19 cellular contexts compared by ENCODE assay signal in genomic region chr19:8454218-8454617, GRCh38. TPM values are rescaled to one million over a fixed set of nuclear protein-coding genes. Genes with fewer than 3 reads are reported as not detected.
A peak's percentile ranks its signal among the peaks of the same experiment; 100 is the strongest.
DNase-seq lines count a peak whose midpoint lies in the region; ATAC-seq and TF ChIP-seq lines count a peak whose summit lies in the region.
"Had no signal": no experiment of that assay in that cellular context is flagged by ENCODE, and none has a peak within 500 bp of the region (broad histone marks: within the 10 kb centered on the region; RNA-seq: fewer than 3 reads in every experiment).

No MANE protein-coding gene starts in this region.

- H3K27me3 Mint-ChIP-seq in activated T-cell treated with anti-CD3 and anti-CD28 coated beads, Interleukin-2, amount 50 U/mL, for 72 hours (ENCODE audit: low read depth): no peaks in the 10 kb centered on the region
- no peaks in the 10 kb centered on the region for H3K27me3 Mint-ChIP-seq in endodermal cell (ENCODE audit: insufficient read depth)

- peaks cover 90% of the 10 kb centered on the region for H3K4me1 Mint-ChIP-seq in activated T-cell treated with anti-CD3 and anti-CD28 coated beads, Interleukin-2, amount 50 U/mL, for 72 hours (ENCODE audit: low read depth)
- H3K4me1 Mint-ChIP-seq in endodermal cell: peaks cover 77% of the 10 kb centered on the region
- H3K4me1 Mint-ChIP-seq in stimulated activated effector memory CD8-positive, alpha-beta T cell treated with anti-CD3 and anti-CD28 coated beads, Interleukin-12 subunit alpha, Interleukin-12 subunit beta, amount 100 ng/mL, for 72 hours: peaks cover 83% of the 10 kb centered on the region

- DNase-seq in activated T-cell treated with anti-CD3 and anti-CD28 coated beads, Interleukin-2, amount 50 U/mL, for 72 hours: no peak
- no peak for DNase-seq in activated T-cell treated with anti-CD3 and anti-CD28 coated beads, Interleukin-2, amount 50 U/mL, for 1 hour
- DNase-seq in endodermal cell: no peak
- no peak for DNase-seq in stimulated activated effector memory CD8-positive, alpha-beta T cell treated with anti-CD3 and anti-CD28 coated beads, Interleukin-12 subunit alpha, Interleukin-12 subunit beta, amount 100 ng/mL, for 72 hours (ENCODE audit: low spot score in 2 of 2)
- DNase-seq in SKM-1 (lab: John Stamatoyannopoulos, UW; ENCODE audit: unreplicated experiment): no peak
- DNase-seq: Calu3; MM.1S; NCI-H1105; NCI-H1694 treated with DMSO at 0.1 percent for 48 hours; NCI-H69; NK-92 treated with Interleukin-12 subunit alpha and Interleukin-12 subunit beta, amount 100 ng/mL, for 24 hours; OCI-M1; RPMI8226 had no signal

- ATAC-seq in activated T-cell treated with anti-CD3 and anti-CD28 coated beads, Interleukin-2, amount 50 U/mL, for 72 hours (replicated peaks in 1 of 2): no peak
- ATAC-seq in stimulated activated effector memory CD8-positive, alpha-beta T cell treated with anti-CD3 and anti-CD28 coated beads, Interleukin-12 subunit alpha, Interleukin-12 subunit beta, amount 100 ng/mL, for 72 hours: no peak
- ATAC-seq in HG02885 (IDR thresholded peaks at IDR 0.05; ENCODE audit: poor library complexity, unreplicated experiment) (no peak), GM18907 (IDR thresholded peaks at IDR 0.05; ENCODE audit: unreplicated experiment) (no peak)
- ATAC-seq: GM12878, HCT116 had no signal

- TF ChIP-seq CTCF in HEK293 (tag by site-specific recombination; IDR thresholded peaks at IDR 0.05): no peak
- TF ChIP-seq CTCF in endodermal cell (conservative IDR thresholded peaks at IDR 0.05): no peak

- H3K9me3 ChIP-seq in HEK293 (ENCODE audit: control insufficient read depth, insufficient read depth, low read depth, low read length): no peaks in the 10 kb centered on the region
- H3K9me3 ChIP-seq in endodermal cell (ENCODE audit: control insufficient read depth, low read length): no peaks in the 10 kb centered on the region

- no peaks in the 10 kb centered on the region for H3K9me3 Mint-ChIP-seq in activated T-cell treated with anti-CD3 and anti-CD28 coated beads, Interleukin-2, amount 50 U/mL, for 72 hours
- H3K9me3 Mint-ChIP-seq in endodermal cell: no peaks in the 10 kb centered on the region
- H3K9me3 Mint-ChIP-seq in stimulated activated effector memory CD8-positive, alpha-beta T cell treated with anti-CD3 and anti-CD28 coated beads, Interleukin-12 subunit alpha, Interleukin-12 subunit beta, amount 100 ng/mL, for 72 hours: no peaks in the 10 kb centered on the region

- POLR2A ChIA-PET in HEK293 (lab: Yijun Ruan, JAX): no interaction called here

- no peaks in the 10 kb centered on the region for H3K27me3 ChIP-seq in endodermal cell (ENCODE audit: control insufficient read depth, insufficient read depth, low read length, poor library complexity, severe bottlenecking)

- H3K27ac Mint-ChIP-seq in activated T-cell treated with anti-CD3 and anti-CD28 coated beads, Interleukin-2, amount 50 U/mL, for 72 hours: peak overlapping the region; percentile 74
- peak overlapping the region; percentile 72 for H3K27ac Mint-ChIP-seq in endodermal cell
- H3K27ac Mint-ChIP-seq in stimulated activated effector memory CD8-positive, alpha-beta T cell treated with anti-CD3 and anti-CD28 coated beads, Interleukin-12 subunit alpha, Interleukin-12 subunit beta, amount 100 ng/mL, for 72 hours: peak overlapping the region; percentile 5

- H3K4me3 Mint-ChIP-seq in activated T-cell treated with anti-CD3 and anti-CD28 coated beads, Interleukin-2, amount 50 U/mL, for 72 hours: peak overlapping the region in 1 of 2 donors; percentile 31
- H3K4me3 Mint-ChIP-seq in endodermal cell: no peak overlapping the region
- no peak overlapping the region for H3K4me3 Mint-ChIP-seq in stimulated activated effector memory CD8-positive, alpha-beta T cell treated with anti-CD3 and anti-CD28 coated beads, Interleukin-12 subunit alpha, Interleukin-12 subunit beta, amount 100 ng/mL, for 72 hours

- H3K9ac ChIP-seq in endodermal cell (ENCODE audit: extremely low read depth, low read length, poor library complexity, severe bottlenecking): no peak overlapping the region
- H3K9ac ChIP-seq: KMS-11 had no signal

- peaks cover 4 to 30% of the 10 kb centered on the region in 2 donors for H3K36me3 Mint-ChIP-seq in activated T-cell treated with anti-CD3 and anti-CD28 coated beads, Interleukin-2, amount 50 U/mL, for 72 hours (ENCODE audit: insufficient read depth in 2 of 2)
- H3K36me3 Mint-ChIP-seq in endodermal cell (ENCODE audit: low read depth): peaks cover 58% of the 10 kb centered on the region
- peaks cover 98% of the 10 kb centered on the region for H3K36me3 Mint-ChIP-seq in stimulated activated effector memory CD8-positive, alpha-beta T cell treated with anti-CD3 and anti-CD28 coated beads, Interleukin-12 subunit alpha, Interleukin-12 subunit beta, amount 100 ng/mL, for 72 hours

- 94% methylated on average over 1 of the region's 1 CpG; no CpG with 5 or more reads in 1 of the 2 experiments for WGBS in endodermal cell (ENCODE audit: insufficient coverage in 1 of 2, insufficient read length in 1 of 2), 2 experiments

- H3K27ac ChIP-seq in HEK293 (ENCODE audit: extremely low read depth, low read depth, low read length) (no peak overlapping the region), endodermal cell (ENCODE audit: low read depth, low read length) (no peak overlapping the region)
- H3K27ac ChIP-seq: KMS-11 had no signal

- H3K36me3 ChIP-seq in HEK293 (ENCODE audit: control insufficient read depth in 2 of 2, insufficient read depth in 1 of 2, low read length in 2 of 2) (peaks cover 29 to 70% of the 10 kb centered on the region in 2 experiments), endodermal cell (ENCODE audit: control insufficient read depth, insufficient read depth, low read length) (peaks cover 67% of the 10 kb centered on the region)

- CTCF ChIA-PET in HEK293 (lab: Yijun Ruan, JAX): interaction anchor here (0.6 kb wide), 1 partner anchor 124 kb away, joined by 3 read pairs; no protein-coding TSS in a partner anchor

- H3K4me3 ChIP-seq in HEK293 (ENCODE audit: low read depth, low read length) (no peak overlapping the region), endodermal cell (ENCODE audit: low read length) (peak overlapping the region; percentile 3)
- H3K4me3 ChIP-seq: GM12878 had no signal

- H3K4me1 ChIP-seq in HEK293 (ENCODE audit: control insufficient read depth, insufficient read depth, low read length): peaks cover 51% of the 10 kb centered on the region
- H3K4me1 ChIP-seq in endodermal cell (ENCODE audit: control insufficient read depth, insufficient read depth, low read length): peaks cover 24% of the 10 kb centered on the region

TF ChIP-seq in HEK293, 187 proteins besides CTCF, POLR2A, EP300 and RAD21:
- TF ChIP-seq ZNF146 (tag by site-specific recombination; IDR thresholded peaks at IDR 0.05) (peak; percentile 75), ZNF132 (tag by site-specific recombination; IDR thresholded peaks at IDR 0.05; ENCODE audit: borderline replicate concordance) (no peak)

RNA-seq across cellular contexts. Expression of gene HNRNPM, which starts 9.4 kb away (rescaled TPM):
- 100 to 1,000 TPM; 168 to 183 TPM for total RNA-seq in activated T-cell treated with anti-CD3 and anti-CD28 coated beads, Interleukin-2, amount 50 U/mL, for 72 hours
- total RNA-seq in endodermal cell: 100 to 1,000 TPM; 271 to 370 TPM
- 198 TPM for polyA plus RNA-seq in endodermal cell (2013, experiment 1 of 2)
- polyA plus RNA-seq in endodermal cell (2013, experiment 2 of 2): 223 TPM

RNA-seq across cellular contexts. Expression of gene MARCHF2, which starts 41.1 kb away (rescaled TPM):
- total RNA-seq in activated T-cell treated with anti-CD3 and anti-CD28 coated beads, Interleukin-2, amount 50 U/mL, for 72 hours: 10 to 100 TPM; 12.1 to 13.0 TPM
- total RNA-seq in endodermal cell: 10 to 100 TPM; 31.8 to 35.9 TPM
- 21.8 TPM for polyA plus RNA-seq in endodermal cell (2013, experiment 1 of 2)
- 20.4 TPM for polyA plus RNA-seq in endodermal cell (2013, experiment 2 of 2)

RNA-seq across cellular contexts. Expression of gene PRAM1, which starts 48.2 kb away (rescaled TPM):
- 1 to 10 TPM; 1.3 to 1.9 TPM for total RNA-seq in activated T-cell treated with anti-CD3 and anti-CD28 coated beads, Interleukin-2, amount 50 U/mL, for 72 hours
- total RNA-seq in endodermal cell: 1 to 10 TPM in 1 of 2 donors, under 1 TPM in 1; 0.40 to 1.9 TPM
- 1.00 TPM for polyA plus RNA-seq in endodermal cell (2013, experiment 1 of 2)
- polyA plus RNA-seq in endodermal cell (2013, experiment 2 of 2): 0.58 TPM
- total RNA-seq: Calu3 had no signal

RNA-seq across cellular contexts. Expression of gene ZNF414, which starts 59.7 kb away (rescaled TPM):
- 10 to 100 TPM; 25.7 to 29.9 TPM for total RNA-seq in activated T-cell treated with anti-CD3 and anti-CD28 coated beads, Interleukin-2, amount 50 U/mL, for 72 hours
- 10 to 100 TPM; 22.6 to 23.7 TPM for total RNA-seq in endodermal cell
- polyA plus RNA-seq in endodermal cell (2013, experiment 1 of 2): 20.2 TPM
- 25.0 TPM for polyA plus RNA-seq in endodermal cell (2013, experiment 2 of 2)

Comparison
In these comparisons a context has a peak if more than half of its experiments do, and no peak if none do; other contexts are left out.
1. H3K27ac Mint-ChIP-seq: peak in every context shown above with its lines; median percentile 74 in activated T-cell treated with anti-CD3 and anti-CD28 coated beads, Interleukin-2, amount 50 U/mL, for 72 hours; 72 in endodermal cell; 5 in stimulated activated effector memory CD8-positive, alpha-beta T cell treated with anti-CD3 and anti-CD28 coated beads, Interleukin-12 subunit alpha, Interleukin-12 subunit beta, amount 100 ng/mL, for 72 hours.